In genomic region chr12:69947123-69947522, GRCh38 we compare ENCODE assay signal across 6 cellular contexts.
"Had no signal": no experiment of that assay in that cellular context is flagged by ENCODE, and none has a peak within 500 bp of the region (broad histone marks: within the 10 kb centered on the region; RNA-seq: fewer than 3 reads in every experiment).

No MANE protein-coding gene starts in this region.

- H3K27ac Mint-ChIP-seq: GM23338, H9 had no signal

- ATAC-seq: GM23338, K562 had no signal

- H3K4me3 Mint-ChIP-seq: GM23338, H9 had no signal

- H3K4me3 ChIP-seq: GM23338, K562 had no signal

- DNase-seq: H9, HCEC 1CT, IMR-90, KG1 had no signal
